ENCODE assay signal across 20 cellular contexts in the genomic region with DNA sequence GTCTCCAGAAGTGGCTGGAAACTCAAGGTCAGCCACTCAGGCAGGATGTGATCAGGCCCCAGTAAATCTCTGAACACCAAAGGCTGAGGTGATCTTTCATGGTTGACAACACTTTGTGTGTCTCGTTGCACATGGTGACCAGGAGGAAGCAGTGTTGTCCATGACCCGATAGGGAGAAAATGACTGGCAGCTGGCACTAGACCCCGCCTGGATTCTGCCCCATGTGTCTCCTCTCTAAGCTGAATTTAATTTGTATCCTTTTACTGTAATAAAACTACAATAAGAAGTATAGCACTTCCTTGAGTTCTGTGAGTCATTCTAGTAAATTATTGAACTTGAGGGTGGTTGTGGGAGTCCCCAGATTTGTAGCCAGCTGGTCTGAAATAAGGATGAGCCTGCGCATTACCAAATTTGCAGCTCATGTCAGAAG. TPM values are rescaled to one million over a fixed set of nuclear protein-coding genes. Genes with fewer than 3 reads are reported as not detected.
A peak's percentile ranks its signal among the peaks of the same experiment; 100 is the strongest.
DNase-seq lines count a peak whose midpoint lies in the region; ATAC-seq and TF ChIP-seq lines count a peak whose summit lies in the region.
"Had no signal": no experiment of that assay in that cellular context is flagged by ENCODE, and none has a peak within 500 bp of the region (broad histone marks: within the 10 kb centered on the region; RNA-seq: fewer than 3 reads in every experiment).

No MANE protein-coding gene starts in this region.

- no peaks in the 10 kb centered on the region for H3F3A ChIP-seq in GM23248 (ENCODE audit: insufficient read depth)

- no peaks in the 10 kb centered on the region for H4K20me1 ChIP-seq in GM23248 (ENCODE audit: insufficient read depth)

- H3K4me1 ChIP-seq in transverse colon = peaks cover 0 to 3% (median 0%) of the 10 kb centered on the region in 4 donors
- no peaks in the 10 kb centered on the region for H3K4me1 ChIP-seq in GM23248 (ENCODE audit: insufficient read depth)
- H3K4me1 ChIP-seq: parathyroid adenoma had no signal

- H3K79me2 ChIP-seq in GM23248 (ENCODE audit: insufficient read depth) = no peaks in the 10 kb centered on the region
- H3K79me2 ChIP-seq: parathyroid adenoma had no signal

- H3K9me3 ChIP-seq in transverse colon (no peaks in the 10 kb centered on the region), GM23248 (ENCODE audit: low read depth) (no peaks in the 10 kb centered on the region)

- no peak overlapping the region for H3K4me3 ChIP-seq in transverse colon
- no peak overlapping the region for H3K4me3 ChIP-seq in GM23248
- H3K4me3 ChIP-seq: smooth muscle cell had no signal

- no peak for TF ChIP-seq EP300 in transverse colon (IDR thresholded peaks at IDR 0.05; ENCODE audit: low read depth)

- TF ChIP-seq CTCF in transverse colon (IDR thresholded peaks at IDR 0.05) = no peak

- TF ChIP-seq POLR2A in transverse colon (IDR thresholded peaks at IDR 0.05) = no peak

- no peaks in the 10 kb centered on the region for H3K9me2 ChIP-seq in GM23248 (ENCODE audit: insufficient read depth)

- H2AFZ ChIP-seq in GM23248 = no peak overlapping the region
- H2AFZ ChIP-seq: parathyroid adenoma had no signal

- H3K27me3 ChIP-seq in transverse colon (no peaks in the 10 kb centered on the region), GM23248 (replicated peaks; ENCODE audit: insufficient read depth) (no peaks in the 10 kb centered on the region)

- 51% methylated on average over 4 of the region's 4 CpGs; no CpG with 5 or more reads in 1 of the 2 donors for WGBS in transverse colon (ENCODE audit: low coverage in 1 of 2), 2 donors
- WGBS in GM23248 (ENCODE audit: low coverage in 1 of 2, low lambda C conversion rate in 2 of 2, missing lambda C conversion rate in 2 of 2), 2 experiments = 0 to 4% methylated on average over 4 of the region's 4 CpGs

- H3K36me3 ChIP-seq in transverse colon = no peaks in the 10 kb centered on the region
- no peaks in the 10 kb centered on the region for H3K36me3 ChIP-seq in GM23248 (ENCODE audit: low read depth)

- H3K9ac ChIP-seq in GM23248 = no peak overlapping the region
- H3K9ac ChIP-seq: parathyroid adenoma had no signal

- DNase-seq in DMS53 (lab: John Stamatoyannopoulos, UW) (peak; percentile 27), DMS53 treated with DMSO at 0.1 percent for 48 hours (lab: John Stamatoyannopoulos, UW; ENCODE audit: unreplicated experiment) (no peak), transverse colon (peak; percentile 8), GM23248 (no peak)
- no peak for DNase-seq in stimulated activated CD4-positive, alpha-beta T cell treated with anti-CD3 and anti-CD28 coated beads, Interleukin-15, amount 100 ng/mL, for 24 hours
- DNase-seq: 8988T; activated CD4-positive, alpha-beta T cell treated with anti-CD3 and anti-CD28 coated beads for 1 hour; CD4-positive, CD25-positive, alpha-beta regulatory T cell; GDM1; head of caudate nucleus; KG1; kidney; NCI-H1694; NCI-H69 had no signal

- ATAC-seq in HG02798 (IDR thresholded peaks at IDR 0.05; ENCODE audit: poor library complexity, unreplicated experiment) (peak; percentile 69), HG03571 (IDR thresholded peaks at IDR 0.05; ENCODE audit: unreplicated experiment) (peak; percentile 82), GM21723 (IDR thresholded peaks at IDR 0.05; ENCODE audit: unreplicated experiment) (no peak)

- H3K4me2 ChIP-seq in GM23248 (ENCODE audit: unreplicated experiment) = no peak overlapping the region
- H3K4me2 ChIP-seq: smooth muscle cell had no signal

- intact Hi-C loops in transverse colon (cut with DNase I; ENCODE audit: low total_unique reads) = no loop called here

- H3K27ac ChIP-seq in transverse colon (no peak overlapping the region), GM23248 (no peak overlapping the region)
- H3K27ac ChIP-seq: parathyroid adenoma had no signal

- in situ Hi-C loops in transverse colon (cut with MboI; ENCODE audit: low pct_ligation_motif_present in 1 of 4, low pct_unique_long_range_greater_than_20kb in 1 of 4, low sequenced_read_pairs in 3 of 4) (no loop called here), GM23248 (cut with MboI) (no loop called here)

RNA-seq across cellular contexts. Expression of a gene that starts 55.7 kb away (rescaled TPM):
- total RNA-seq in transverse colon = not detected
- not detected in 2 replicates for total RNA-seq in GM23248 (2014; rRNA removed; shearing (Covaris generic))
- not detected in 2 replicates for polyA plus RNA-seq in GM23248 (2016; fragmentation: Nextera tagmentation; extraction: Ambion mirVana)
- total RNA-seq: CD4-positive, CD25-positive, alpha-beta regulatory T cell; kidney; T-helper 1 cell treated with Interleukin-12 subunit alpha and Interleukin-12 subunit beta and Interleukin-4 antibody, amounts not matched to agents 30 ng/mL and 1 ng/mL, for 36 hours had no signal
- polyA plus RNA-seq: CD4-positive, CD25-positive, alpha-beta regulatory T cell had no signal

Comparison
In these comparisons a context has a peak if more than half of its experiments do, and no peak if none do; other contexts are left out.
1. DNase-seq: peak in DMS53 (single experiment) and transverse colon (single experiment); none in DMS53 treated with DMSO at 0.1 percent for 48 hours (single experiment), stimulated activated CD4-positive, alpha-beta T cell treated with anti-CD3 and anti-CD28 coated beads, Interleukin-15, amount 100 ng/mL, for 24 hours (single experiment) and GM23248 (single experiment).